Comparison of ENCODE assay signal across 15 cellular contexts in the genomic region with DNA sequence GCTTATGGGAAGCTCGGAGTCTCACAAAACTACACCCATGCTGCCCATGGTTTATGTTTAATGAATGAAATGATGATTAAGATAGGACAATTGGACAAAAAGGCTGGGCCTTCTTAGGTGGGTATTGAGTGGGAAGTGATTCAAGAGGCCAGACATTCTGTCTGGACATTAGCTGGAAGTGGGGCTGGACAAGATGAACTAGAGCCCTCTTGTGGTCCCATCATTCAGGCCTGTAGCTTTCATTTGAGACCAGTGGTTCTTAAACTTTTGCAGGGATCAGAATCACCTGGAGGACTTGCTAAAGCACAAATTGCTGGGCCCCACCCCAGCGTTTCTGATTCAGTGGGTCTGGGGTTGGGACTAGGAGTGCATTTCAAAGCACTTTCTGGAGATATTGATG.
DNase-seq lines count a peak whose midpoint lies in the region; ATAC-seq and TF ChIP-seq lines count a peak whose summit lies in the region.
"Had no signal": no experiment of that assay in that cellular context is flagged by ENCODE, and none has a peak within 500 bp of the region (broad histone marks: within the 10 kb centered on the region; RNA-seq: fewer than 3 reads in every experiment).

No MANE protein-coding gene starts in this region.

- no peak overlapping the region for H3K4me2 ChIP-seq in PC-9

- no peaks in the 10 kb centered on the region for H3F3A ChIP-seq in PC-9 (ENCODE audit: insufficient read depth, low read depth)

- 83 to 92% methylated on average over 2 of the region's 2 CpGs for WGBS in heart right ventricle, 2 donors

- TF ChIP-seq CTCF in heart right ventricle (IDR thresholded peaks at IDR 0.05) (peak in 6 of 9 donors; percentile 24 to 47 (median 30)), VCaP (conservative IDR thresholded peaks at IDR 0.05) (peak; percentile 70), fibroblast of pulmonary artery (IDR thresholded peaks at IDR 0.05; ENCODE audit: low read length, missing control alignments) (peak; percentile 13), vagina (IDR thresholded peaks at IDR 0.05) (no peak), PC-9 (conservative IDR thresholded peaks at IDR 0.05) (no peak)

- ATAC-seq in heart right ventricle (peak in 3 of 8 donors; percentile 18 to 37 (median 34)), Right ventricle myocardium superior (ENCODE audit: poor library complexity) (no peak)
- ATAC-seq: foreskin keratinocyte, upper lobe of right lung had no signal

- no peak for TF ChIP-seq POLR2A in vagina (IDR thresholded peaks at IDR 0.05)

- no peak overlapping the region for H2AFZ ChIP-seq in PC-9

- peaks cover 0 to 23% (median 0%) of the 10 kb centered on the region in 9 donors for H3K36me3 ChIP-seq in heart right ventricle
- H3K36me3 ChIP-seq in vagina, result no peaks in the 10 kb centered on the region
- H3K36me3 ChIP-seq in SJCRH30, result no peaks in the 10 kb centered on the region
- no peaks in the 10 kb centered on the region for H3K36me3 ChIP-seq in PC-9 (ENCODE audit: low read depth)
- H3K36me3 ChIP-seq: upper lobe of right lung had no signal

- H3K4me1 ChIP-seq in heart right ventricle (peaks cover 11 to 61% (median 38%) of the 10 kb centered on the region in 9 donors), vagina (peaks cover 5% of the 10 kb centered on the region), SJCRH30 (no peaks in the 10 kb centered on the region), PC-9 (replicated peaks; ENCODE audit: insufficient read depth) (no peaks in the 10 kb centered on the region)
- H3K4me1 ChIP-seq: foreskin keratinocyte had no signal

- no peaks in the 10 kb centered on the region for H3K9me2 ChIP-seq in PC-9 (ENCODE audit: insufficient read depth)

- CTCF ChIA-PET in PC-9 (lab: Charles Lee), result no interaction called here

- intact Hi-C loops in heart right ventricle (cut with DNase I) (no loop called here), Right ventricle myocardium superior (cut with DNase I) (no loop called here), vagina (cut with DNase I) (no loop called here), PC-9 (cut with micrococcal nuclease; ENCODE audit: unreplicated experiment) (no loop called here)

- H3K79me2 ChIP-seq in PC-9 (ENCODE audit: low read depth), result no peaks in the 10 kb centered on the region

- no peak for DNase-seq in heart right ventricle
- DNase-seq in Right ventricle myocardium superior, result no peak
- peak; percentile 19 for DNase-seq in fibroblast of pulmonary artery (ENCODE audit: low read depth)
- no peak for DNase-seq in vagina (ENCODE audit: extremely low spot score in 2 of 2)
- no peak for DNase-seq in DMS79 treated with DMSO at 0.1 percent for 48 hours (lab: John Stamatoyannopoulos, UW)
- DNase-seq in SJCRH30, result no peak
- DNase-seq in PC-9, result no peak
- DNase-seq: activated CD8-positive, alpha-beta memory T cell treated with anti-CD3 and anti-CD28 coated beads for 24 hours; foreskin keratinocyte; GOT3; NCI-H1048; NCI-H2171 treated with DMSO at 0.1 percent for 48 hours; upper lobe of right lung had no signal

- no TSS peak for BruUV-seq in PC-9 (replicated peaks; lab: Mats Ljungman, UMichigan)

- H3K4me3 ChIP-seq in heart right ventricle (no peak overlapping the region), fibroblast of pulmonary artery (replicated peaks; ENCODE audit: low read depth, low read length) (no peak overlapping the region), vagina (no peak overlapping the region), SJCRH30 (no peak overlapping the region), PC-9 (no peak overlapping the region)
- H3K4me3 ChIP-seq: lung, upper lobe of right lung had no signal

- POLR2A ChIA-PET in PC-9 (lab: Charles Lee; ENCODE audit: unreplicated experiment), result no interaction called here

- H4K20me1 ChIP-seq in PC-9 (ENCODE audit: insufficient read depth), result no peaks in the 10 kb centered on the region

- peaks cover 0 to 20% (median 10%) of the 10 kb centered on the region in 11 donors for H3K9me3 ChIP-seq in heart right ventricle
- H3K9me3 ChIP-seq in vagina, result peaks cover 14% of the 10 kb centered on the region
- no peaks in the 10 kb centered on the region for H3K9me3 ChIP-seq in SJCRH30 (replicated peaks)
- peaks cover 9% of the 10 kb centered on the region; the same call in 1 of the 2 replicates for H3K9me3 ChIP-seq in PC-9 (ENCODE audit: insufficient read depth, low read depth)

- H3K27ac ChIP-seq in heart right ventricle (peak overlapping the region in 1 of 10 donors; percentile 37), VCaP (no peak overlapping the region), vagina (peak overlapping the region; percentile 31), SJCRH30 (no peak overlapping the region), PC-9 (no peak overlapping the region)
- H3K27ac ChIP-seq: foreskin keratinocyte, upper lobe of right lung had no signal

- H3K27me3 ChIP-seq in heart right ventricle (no peaks in the 10 kb centered on the region), vagina (no peaks in the 10 kb centered on the region), SJCRH30 (no peaks in the 10 kb centered on the region), PC-9 (ENCODE audit: insufficient read depth, low read depth) (peaks cover 23% of the 10 kb centered on the region)
- H3K27me3 ChIP-seq: foreskin keratinocyte, upper lobe of right lung had no signal

Comparison
In these comparisons a context has a peak if more than half of its experiments do, and no peak if none do; other contexts are left out.
1. CTCF ChIP-seq: peak in heart right ventricle (6 of 9), VCaP (single experiment) and fibroblast of pulmonary artery (single experiment); none in vagina (0 of 3) and PC-9 (single experiment).